Comparison of ENCODE assay signal across 1 cellular context in the genomic region with DNA sequence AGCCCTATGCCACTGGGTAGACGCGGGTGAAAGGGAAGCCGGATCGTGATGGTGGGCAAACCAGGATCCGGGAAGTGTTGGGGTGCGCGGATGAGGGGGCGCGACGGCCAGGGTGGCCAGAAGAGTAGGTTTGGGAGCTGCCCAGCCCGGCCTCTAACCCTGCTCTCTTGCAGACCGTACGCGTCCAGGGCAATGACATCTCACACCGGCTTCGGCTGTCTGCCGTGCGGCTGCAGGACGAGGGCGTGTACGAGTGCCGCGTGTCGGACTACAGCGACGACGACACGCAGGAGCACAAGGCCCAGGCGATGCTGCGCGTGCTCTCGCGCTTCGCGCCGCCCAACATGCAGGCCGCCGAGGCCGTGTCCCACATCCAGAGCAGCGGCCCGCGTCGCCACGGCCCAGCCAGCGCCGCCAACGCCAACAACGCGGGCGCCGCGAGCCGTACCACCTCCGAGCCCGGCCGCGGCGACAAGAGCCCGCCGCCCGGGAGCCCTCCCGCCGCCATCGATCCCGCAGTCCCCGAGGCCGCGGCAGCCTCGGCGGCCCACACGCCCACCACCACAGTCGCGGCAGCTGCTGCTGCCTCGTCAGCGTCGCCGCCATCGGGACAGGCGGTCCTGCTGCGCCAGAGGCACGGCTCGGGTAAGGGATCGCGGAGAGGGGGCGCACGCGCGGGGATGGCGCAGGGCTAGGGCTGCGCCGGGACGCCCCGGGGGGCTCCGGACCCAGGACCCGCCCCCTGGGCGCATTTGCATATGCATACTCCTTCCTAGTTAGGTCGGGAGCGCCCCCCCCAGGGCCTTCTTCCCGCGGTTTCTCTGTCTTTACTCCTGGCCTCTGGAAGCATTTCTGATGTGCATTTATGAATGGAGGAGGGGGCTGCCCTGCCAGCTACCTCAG.
TF ChIP-seq lines count a peak whose summit lies in the region.

No MANE protein-coding gene starts in this region.

TF ChIP-seq in HepG2, 621 proteins besides CTCF, POLR2A, EP300 and RAD21:
- TF ChIP-seq ZNF430 (CRISPR knock-in tag; IDR thresholded peaks at IDR 0.05): no peak
- TF ChIP-seq SUZ12 (IDR thresholded peaks at IDR 0.05; ENCODE audit: low read depth, low read length): no peak
- TF ChIP-seq, protein P1, sequence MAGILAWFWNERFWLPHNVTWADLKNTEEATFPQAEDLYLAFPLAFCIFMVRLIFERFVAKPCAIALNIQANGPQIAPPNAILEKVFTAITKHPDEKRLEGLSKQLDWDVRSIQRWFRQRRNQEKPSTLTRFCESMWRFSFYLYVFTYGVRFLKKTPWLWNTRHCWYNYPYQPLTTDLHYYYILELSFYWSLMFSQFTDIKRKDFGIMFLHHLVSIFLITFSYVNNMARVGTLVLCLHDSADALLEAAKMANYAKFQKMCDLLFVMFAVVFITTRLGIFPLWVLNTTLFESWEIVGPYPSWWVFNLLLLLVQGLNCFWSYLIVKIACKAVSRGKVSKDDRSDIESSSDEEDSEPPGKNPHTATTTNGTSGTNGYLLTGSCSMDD (CRISPR knock-in tag; IDR thresholded peaks at IDR 0.05): no peak
- no peak for TF ChIP-seq STAG1 (CRISPR knock-in tag; IDR thresholded peaks at IDR 0.05)
- no peak for TF ChIP-seq PHB2 (IDR thresholded peaks at IDR 0.05; ENCODE audit: partially characterized antibody)
